ENCODE assay signal across 17 cellular contexts in the genomic region with DNA sequence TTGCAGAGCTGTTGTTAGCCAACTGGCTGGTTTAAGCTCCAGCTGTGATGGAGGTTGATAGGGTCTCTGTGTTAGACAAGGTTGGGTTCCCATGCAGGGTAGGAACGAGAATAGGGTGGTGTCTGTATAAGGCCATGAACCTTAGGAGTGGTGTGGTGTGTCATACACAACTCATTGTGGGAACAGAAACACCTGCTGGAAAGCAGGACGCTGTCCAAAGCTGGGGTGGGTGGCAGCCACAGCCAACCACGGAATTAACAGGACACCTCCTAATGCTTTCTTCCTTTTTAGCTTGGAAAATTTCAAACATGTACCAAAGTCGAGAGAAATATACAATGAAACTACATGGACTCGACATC.
DNase-seq lines count a peak whose midpoint lies in the region; ATAC-seq, FAIRE-seq and TF ChIP-seq lines count a peak whose summit lies in the region.
"Had no signal": no experiment of that assay in that cellular context is flagged by ENCODE, and none has a peak within 500 bp of the region (broad histone marks: within the 10 kb centered on the region; RNA-seq: fewer than 3 reads in every experiment).

No MANE protein-coding gene starts in this region.

- DNase-seq in LHCN-M2 (ENCODE audit: low read depth) (peak; percentile 75), coronary artery (ENCODE audit: low spot score) (no peak), mucosa of descending colon (no peak), HepG2 (ENCODE audit: low spot score) (no peak), NCI-H524 (lab: John Stamatoyannopoulos, UW) (no peak), NAMALWA (ENCODE audit: low spot score) (no peak), PC-9 (no peak)
- DNase-seq: CD8-positive, alpha-beta memory T cell; DMS79 treated with DMSO at 0.1 percent for 48 hours; erythroblast; NCI-H1092 treated with DMSO at 0.1 percent for 48 hours; NCI-H2081 treated with DMSO at 0.1 percent for 48 hours; NCI-H446 treated with DMSO at 0.1 percent for 48 hours; NK-92 treated with Interleukin-12 subunit alpha and Interleukin-12 subunit beta, amount 100 ng/mL, for 24 hours had no signal

- H3K4me3 ChIP-seq in coronary artery (peak overlapping the region; percentile 2), mucosa of descending colon (no peak overlapping the region), subcutaneous abdominal adipose tissue (ENCODE audit: low read depth in 1 of 5, low read length in 5 of 5) (no peak overlapping the region), HepG2 (replicated peaks in 1 of 3; ENCODE audit: insufficient read depth in 1 of 3, low read depth in 2 of 3, low read length in 3 of 3) (no peak overlapping the region), PC-9 (no peak overlapping the region)
- H3K4me3 ChIP-seq: prostate gland, thyroid gland had no signal

- WGBS in HepG2 (ENCODE audit: low lambda C conversion rate) = 54% methylated on average over 5 of the region's 5 CpGs

- POLR2A ChIA-PET in HepG2 (lab: Yijun Ruan, JAX) (no interaction called here), PC-9 (lab: Charles Lee; ENCODE audit: unreplicated experiment) (no interaction called here)

- H4K20me1 ChIP-seq in HepG2 (ENCODE audit: insufficient read depth, low read length) = no peaks in the 10 kb centered on the region
- no peaks in the 10 kb centered on the region for H4K20me1 ChIP-seq in PC-9 (ENCODE audit: insufficient read depth)

- no peak for FAIRE-seq in HepG2 (lab: Jason Lieb, UNC)

- CTCF ChIA-PET in HepG2 (lab: Yijun Ruan, JAX; ENCODE audit: low intra/inter-chr PET ratio, low total read pairs) (no interaction called here), PC-9 (lab: Charles Lee) (no interaction called here)

- H3K9me3 ChIP-seq in mucosa of descending colon = no peaks in the 10 kb centered on the region
- H3K9me3 ChIP-seq in subcutaneous abdominal adipose tissue (ENCODE audit: control insufficient read depth in 5 of 5, low read length in 5 of 5) = no peaks in the 10 kb centered on the region
- H3K9me3 ChIP-seq in HepG2 (ENCODE audit: low read length) = no peaks in the 10 kb centered on the region
- no peaks in the 10 kb centered on the region for H3K9me3 ChIP-seq in PC-9 (ENCODE audit: insufficient read depth, low read depth)
- H3K9me3 ChIP-seq: prostate gland, thyroid gland had no signal

- TF ChIP-seq POLR2A in HepG2 (IDR thresholded peaks at IDR 0.05; ENCODE audit: insufficient read depth in 1 of 2, low read depth in 2 of 2, low read length in 2 of 2) = no peak

- TF ChIP-seq EP300 in HepG2 (IDR thresholded peaks at IDR 0.05; ENCODE audit: low read depth in 2 of 2, low read length in 2 of 2) = no peak
- TF ChIP-seq EP300 in HepG2 (CRISPR knock-in tag; IDR thresholded peaks at IDR 0.05; ENCODE audit: borderline replicate concordance) = no peak

- H2AFZ ChIP-seq in HepG2 (ENCODE audit: low read length) = no peak overlapping the region
- H2AFZ ChIP-seq in PC-9 = no peak overlapping the region

- no peaks in the 10 kb centered on the region for H3K36me3 ChIP-seq in mucosa of descending colon (ENCODE audit: low read depth)
- peaks cover 0 to 11% (median 0%) of the 10 kb centered on the region in 5 donors for H3K36me3 ChIP-seq in subcutaneous abdominal adipose tissue (ENCODE audit: control insufficient read depth in 5 of 5, insufficient read depth in 5 of 5, low read length in 5 of 5)
- no peaks in the 10 kb centered on the region for H3K36me3 ChIP-seq in HepG2 (replicated peaks in 1 of 2; ENCODE audit: control insufficient read depth in 1 of 2, insufficient read depth in 2 of 2, low read length in 2 of 2)
- 0 out of 2 replicates have a peak, but pooled peaks cover 4% of the 10 kb centered on the region for H3K36me3 ChIP-seq in PC-9 (ENCODE audit: low read depth)
- H3K36me3 ChIP-seq: prostate gland, thyroid gland had no signal

- in situ Hi-C loops in HepG2 (cut with HindIII; ENCODE audit: extremely low pct_ligation_motif_present, low pct_unique_long_range_greater_than_20kb) = no loop called here

- H3K4me2 ChIP-seq in HepG2 (ENCODE audit: low read depth, low read length) (no peak overlapping the region), PC-9 (no peak overlapping the region)

- no TSS peak for BruUV-seq in HepG2 (replicated peaks; lab: Mats Ljungman, UMichigan)
- no TSS peak for BruUV-seq in PC-9 (replicated peaks; lab: Mats Ljungman, UMichigan)

- no peaks in the 10 kb centered on the region for H3K9me2 ChIP-seq in PC-9 (ENCODE audit: insufficient read depth)

- peak overlapping the region; percentile 85 to 91 for H3K27ac ChIP-seq in coronary artery
- peak overlapping the region; percentile 15 for H3K27ac ChIP-seq in subcutaneous abdominal adipose tissue (ENCODE audit: low read depth, low read length)
- H3K27ac ChIP-seq in HepG2 (ENCODE audit: extremely low read length, insufficient read depth, low read length) = no peak overlapping the region
- H3K27ac ChIP-seq in PC-9 = no peak overlapping the region
- H3K27ac ChIP-seq: thyroid gland had no signal

- no peaks in the 10 kb centered on the region for H3K27me3 ChIP-seq in subcutaneous abdominal adipose tissue (ENCODE audit: control insufficient read depth in 5 of 5, insufficient read depth in 4 of 5, low read length in 5 of 5)
- no peaks in the 10 kb centered on the region for H3K27me3 ChIP-seq in HepG2 (ENCODE audit: control insufficient read depth in 1 of 2, insufficient read depth in 2 of 2, low read length in 2 of 2)
- no peaks in the 10 kb centered on the region for H3K27me3 ChIP-seq in PC-9 (ENCODE audit: insufficient read depth, low read depth)
- H3K27me3 ChIP-seq: thyroid gland had no signal

- no peaks in the 10 kb centered on the region for H3K79me2 ChIP-seq in HepG2 (ENCODE audit: insufficient read depth, low read length)
- no peaks in the 10 kb centered on the region for H3K79me2 ChIP-seq in PC-9 (ENCODE audit: low read depth)

- H3K4me1 ChIP-seq in mucosa of descending colon (ENCODE audit: low read depth) (peaks cover 4% of the 10 kb centered on the region), subcutaneous abdominal adipose tissue (ENCODE audit: control insufficient read depth in 5 of 5, insufficient read depth in 5 of 5, low read length in 5 of 5) (peaks cover 11 to 53% (median 49%) of the 10 kb centered on the region in 5 donors), HepG2 (ENCODE audit: insufficient read depth, low read length) (no peaks in the 10 kb centered on the region), PC-9 (replicated peaks; ENCODE audit: insufficient read depth) (peaks cover 32% of the 10 kb centered on the region)

- intact Hi-C loops in mucosa of descending colon (cut with DNase I, micrococcal nuclease) = no loop called here
- intact Hi-C loops in HepG2 (cut with micrococcal nuclease; ENCODE audit: unreplicated experiment) = no loop called here
- intact Hi-C loops in PC-9 (cut with micrococcal nuclease; ENCODE audit: unreplicated experiment) = no loop called here

- H3F3A ChIP-seq in PC-9 (ENCODE audit: insufficient read depth, low read depth) = peaks cover 15% of the 10 kb centered on the region

- no peak overlapping the region for H3K9ac ChIP-seq in subcutaneous abdominal adipose tissue (ENCODE audit: low read length in 5 of 5)
- no peak overlapping the region for H3K9ac ChIP-seq in HepG2 (ENCODE audit: insufficient read depth, low read depth, low read length)

- peak; percentile 8 for ATAC-seq in mucosa of descending colon
- no peak for ATAC-seq in HepG2

- TF ChIP-seq CTCF in coronary artery (IDR thresholded peaks at IDR 0.05) = no peak
- no peak for TF ChIP-seq CTCF in mucosa of descending colon (IDR thresholded peaks at IDR 0.05)
- TF ChIP-seq CTCF in HepG2 (CRISPR knock-in tag; IDR thresholded peaks at IDR 0.05) = no peak
- TF ChIP-seq CTCF in PC-9 (conservative IDR thresholded peaks at IDR 0.05) = no peak

- no peak for TF ChIP-seq RAD21 in HepG2 (CRISPR knock-in tag; IDR thresholded peaks at IDR 0.05)

TF ChIP-seq in HepG2, 621 proteins besides CTCF, POLR2A, EP300 and RAD21 (continues in another document):
- TF ChIP-seq, protein P1, sequence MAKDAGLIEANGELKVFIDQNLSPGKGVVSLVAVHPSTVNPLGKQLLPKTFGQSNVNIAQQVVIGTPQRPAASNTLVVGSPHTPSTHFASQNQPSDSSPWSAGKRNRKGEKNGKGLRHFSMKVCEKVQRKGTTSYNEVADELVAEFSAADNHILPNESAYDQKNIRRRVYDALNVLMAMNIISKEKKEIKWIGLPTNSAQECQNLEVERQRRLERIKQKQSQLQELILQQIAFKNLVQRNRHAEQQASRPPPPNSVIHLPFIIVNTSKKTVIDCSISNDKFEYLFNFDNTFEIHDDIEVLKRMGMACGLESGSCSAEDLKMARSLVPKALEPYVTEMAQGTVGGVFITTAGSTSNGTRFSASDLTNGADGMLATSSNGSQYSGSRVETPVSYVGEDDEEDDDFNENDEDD (CRISPR knock-in tag; IDR thresholded peaks at IDR 0.05; ENCODE audit: borderline replicate concordance) = no peak
- TF ChIP-seq KDM4B (CRISPR knock-in tag; IDR thresholded peaks at IDR 0.05) (no peak), ZFP1 (CRISPR knock-in tag; IDR thresholded peaks at IDR 0.05) (no peak), ZNF451 (CRISPR knock-in tag; IDR thresholded peaks at IDR 0.05) (no peak), ZFP36 (IDR thresholded peaks at IDR 0.05; ENCODE audit: borderline replicate concordance, low read depth, low read length, partially characterized antibody) (no peak), ZNF230 (CRISPR knock-in tag; IDR thresholded peaks at IDR 0.05) (no peak), ZNF607 (CRISPR knock-in tag; IDR thresholded peaks at IDR 0.05; ENCODE audit: borderline replicate concordance) (no peak)
- TF ChIP-seq, protein P2, sequence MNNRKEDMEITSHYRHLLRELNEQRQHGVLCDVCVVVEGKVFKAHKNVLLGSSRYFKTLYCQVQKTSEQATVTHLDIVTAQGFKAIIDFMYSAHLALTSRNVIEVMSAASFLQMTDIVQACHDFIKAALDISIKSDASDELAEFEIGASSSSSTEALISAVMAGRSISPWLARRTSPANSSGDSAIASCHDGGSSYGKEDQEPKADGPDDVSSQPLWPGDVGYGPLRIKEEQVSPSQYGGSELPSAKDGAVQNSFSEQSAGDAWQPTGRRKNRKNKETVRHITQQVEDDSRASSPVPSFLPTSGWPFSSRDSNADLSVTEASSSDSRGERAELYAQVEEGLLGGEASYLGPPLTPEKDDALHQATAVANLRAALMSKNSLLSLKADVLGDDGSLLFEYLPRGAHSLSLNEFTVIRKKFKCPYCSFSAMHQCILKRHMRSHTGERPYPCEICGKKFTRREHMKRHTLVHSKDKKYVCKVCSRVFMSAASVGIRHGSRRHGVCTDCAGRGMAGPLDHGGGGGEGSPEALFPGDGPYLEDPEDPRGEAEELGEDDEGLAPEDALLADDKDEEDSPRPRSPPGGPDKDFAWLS (CRISPR knock-in tag; IDR thresholded peaks at IDR 0.05; ENCODE audit: borderline replicate concordance) = no peak

Comparison
In these comparisons a context has a peak if more than half of its experiments do, and no peak if none do; other contexts are left out.
1. H3K27ac ChIP-seq: peak in coronary artery (2 of 2) and subcutaneous abdominal adipose tissue (single experiment); none in HepG2 (single experiment) and PC-9 (single experiment).